8 cellular contexts compared by ENCODE assay signal in genomic region chr11:47216141-47216798, GRCh38. TPM values are rescaled to one million over a fixed set of nuclear protein-coding genes. Genes with fewer than 3 reads are reported as not detected.
DNase-seq lines count a peak whose midpoint lies in the region; ATAC-seq and TF ChIP-seq lines count a peak whose summit lies in the region.

No MANE protein-coding gene starts in this region.

- DNase-seq in MV-4-11 (lab: John Stamatoyannopoulos, UW) (peak; percentile 50), epithelial cell of prostate (ENCODE audit: low read depth, low spot score) (no peak), nephron progenitor cell (no peak)
- DNase-seq in activated CD4-positive, alpha-beta memory T cell treated with anti-CD3 and anti-CD28 coated beads, Interleukin-2, amount 10 ng/mL, durations not matched to agents 7 days and 5 days, result peak; percentile 73
- peak; percentile 62 to 74 for DNase-seq in stimulated activated naive CD8-positive, alpha-beta T cell treated with anti-CD3 and anti-CD28 coated beads, Interleukin-15, amount 100 ng/mL, for 72 hours
- DNase-seq in effector CD4-positive, alpha-beta T cell, result no peak

- no peaks in the 10 kb centered on the region for H3K9me3 Mint-ChIP-seq in activated CD4-positive, alpha-beta memory T cell treated with anti-CD3 and anti-CD28 coated beads, Interleukin-2, amount 10 ng/mL, durations not matched to agents 7 days and 5 days
- no peaks in the 10 kb centered on the region for H3K9me3 Mint-ChIP-seq in nephron progenitor cell
- H3K9me3 Mint-ChIP-seq in stimulated activated naive CD8-positive, alpha-beta T cell treated with anti-CD3 and anti-CD28 coated beads, Interleukin-15, amount 100 ng/mL, for 72 hours, result no peaks in the 10 kb centered on the region

- peaks cover 47% of the 10 kb centered on the region for H3K36me3 Mint-ChIP-seq in activated CD4-positive, alpha-beta memory T cell treated with anti-CD3 and anti-CD28 coated beads, Interleukin-2, amount 10 ng/mL, durations not matched to agents 7 days and 5 days (ENCODE audit: low read depth)
- H3K36me3 Mint-ChIP-seq in nephron progenitor cell (ENCODE audit: low read depth), result peaks cover 32% of the 10 kb centered on the region

- CTCF ChIA-PET in activated CD4-positive, alpha-beta memory T cell treated with anti-CD3 and anti-CD28 coated beads, Interleukin-2, amount 10 ng/mL, durations not matched to agents 7 days and 5 days (lab: Charles Lee), result interaction anchor here (0.9 to 3.7 kb wide), 7 partner anchors 11 to 196 kb away, joined by 3 to 33 read pairs (median 5); partner anchors contain the start of genes ARFGAP2 and NR1H3

- no peaks in the 10 kb centered on the region for H3K27me3 Mint-ChIP-seq in activated CD4-positive, alpha-beta memory T cell treated with anti-CD3 and anti-CD28 coated beads, Interleukin-2, amount 10 ng/mL, durations not matched to agents 7 days and 5 days
- peaks cover 8% of the 10 kb centered on the region for H3K27me3 Mint-ChIP-seq in nephron progenitor cell (ENCODE audit: low read depth, poor library complexity)
- no peaks in the 10 kb centered on the region for H3K27me3 Mint-ChIP-seq in stimulated activated naive CD8-positive, alpha-beta T cell treated with anti-CD3 and anti-CD28 coated beads, Interleukin-15, amount 100 ng/mL, for 72 hours

- no peaks in the 10 kb centered on the region for H3K9me3 ChIP-seq in BLaER1

- H4K20me1 ChIP-seq in BLaER1, result no peaks in the 10 kb centered on the region

- peak overlapping the region; percentile 86 for H3K9ac ChIP-seq in BLaER1

- peak overlapping the region; percentile 90 for H3K4me3 Mint-ChIP-seq in activated CD4-positive, alpha-beta memory T cell treated with anti-CD3 and anti-CD28 coated beads, Interleukin-2, amount 10 ng/mL, durations not matched to agents 7 days and 5 days
- H3K4me3 Mint-ChIP-seq in nephron progenitor cell, result peak overlapping the region; percentile 87
- peak overlapping the region; percentile 98 to 100 for H3K4me3 Mint-ChIP-seq in stimulated activated naive CD8-positive, alpha-beta T cell treated with anti-CD3 and anti-CD28 coated beads, Interleukin-15, amount 100 ng/mL, for 72 hours

- TF ChIP-seq POLR2A in GM19099 (IDR thresholded peaks at IDR 0.05; ENCODE audit: extremely low read depth, insufficient read length, low read depth), result peak; percentile 16

- peak; percentile 50 for ATAC-seq in stimulated activated naive CD8-positive, alpha-beta T cell treated with anti-CD3 and anti-CD28 coated beads, Interleukin-15, amount 100 ng/mL, for 72 hours

- TF ChIP-seq CTCF in nephron progenitor cell (IDR thresholded peaks at IDR 0.05), result no peak

- peaks cover 41% of the 10 kb centered on the region for H3K4me1 ChIP-seq in BLaER1

- H3K36me3 ChIP-seq in BLaER1, result peaks cover 38% of the 10 kb centered on the region

- peaks cover 46% of the 10 kb centered on the region for H3K4me1 Mint-ChIP-seq in activated CD4-positive, alpha-beta memory T cell treated with anti-CD3 and anti-CD28 coated beads, Interleukin-2, amount 10 ng/mL, durations not matched to agents 7 days and 5 days
- peaks cover 42% of the 10 kb centered on the region for H3K4me1 Mint-ChIP-seq in nephron progenitor cell
- peaks cover 63% of the 10 kb centered on the region for H3K4me1 Mint-ChIP-seq in stimulated activated naive CD8-positive, alpha-beta T cell treated with anti-CD3 and anti-CD28 coated beads, Interleukin-15, amount 100 ng/mL, for 72 hours

- H3K27me3 ChIP-seq in BLaER1, result no peaks in the 10 kb centered on the region

- H3K27ac Mint-ChIP-seq in activated CD4-positive, alpha-beta memory T cell treated with anti-CD3 and anti-CD28 coated beads, Interleukin-2, amount 10 ng/mL, durations not matched to agents 7 days and 5 days, result peak overlapping the region; percentile 100
- H3K27ac Mint-ChIP-seq in nephron progenitor cell, result peak overlapping the region; percentile 53
- H3K27ac Mint-ChIP-seq in stimulated activated naive CD8-positive, alpha-beta T cell treated with anti-CD3 and anti-CD28 coated beads, Interleukin-15, amount 100 ng/mL, for 72 hours, result peak overlapping the region; percentile 100

- peak overlapping the region; percentile 78 for H3K4me3 ChIP-seq in BLaER1

- POLR2A ChIA-PET in activated CD4-positive, alpha-beta memory T cell treated with anti-CD3 and anti-CD28 coated beads, Interleukin-2, amount 10 ng/mL, durations not matched to agents 7 days and 5 days (lab: Charles Lee), result interaction anchor here (0.6 to 7.1 kb wide), 12 partner anchors 15 to 516 kb away, joined by 3 to 161 read pairs (median 30); partner anchors contain the start of genes ACP2, ARFGAP2, ARHGAP1 and MADD

- H3K4me2 ChIP-seq in BLaER1, result peak overlapping the region; percentile 97

- peak overlapping the region; percentile 91 for H3K27ac ChIP-seq in BLaER1
- H3K27ac ChIP-seq in epithelial cell of prostate, result peak overlapping the region; percentile 96

RNA-seq across cellular contexts. Expression of gene DDB2, which starts 1.5 kb away (rescaled TPM):
- 100 to 1,000 TPM; 159 to 163 TPM for total RNA-seq in activated CD4-positive, alpha-beta memory T cell treated with anti-CD3 and anti-CD28 coated beads, Interleukin-2, amount 10 ng/mL, durations not matched to agents 7 days and 5 days

RNA-seq across cellular contexts. Expression of gene PACSIN3, which starts 30.0 kb away (rescaled TPM):
- 1 to 10 TPM in 1 of 2 experiments, under 1 TPM in 1; 0.91 to 1.2 TPM for total RNA-seq in activated CD4-positive, alpha-beta memory T cell treated with anti-CD3 and anti-CD28 coated beads, Interleukin-2, amount 10 ng/mL, durations not matched to agents 7 days and 5 days

RNA-seq across cellular contexts. Expression of gene ACP2, which starts 32.3 kb away (rescaled TPM):
- total RNA-seq in activated CD4-positive, alpha-beta memory T cell treated with anti-CD3 and anti-CD28 coated beads, Interleukin-2, amount 10 ng/mL, durations not matched to agents 7 days and 5 days, result 10 to 100 TPM; 26.6 to 27.1 TPM

RNA-seq across cellular contexts. Expression of gene ARFGAP2, which starts 39.6 kb away (rescaled TPM):
- total RNA-seq in activated CD4-positive, alpha-beta memory T cell treated with anti-CD3 and anti-CD28 coated beads, Interleukin-2, amount 10 ng/mL, durations not matched to agents 7 days and 5 days, result 10 to 100 TPM; 82.0 to 85.7 TPM

RNA-seq across cellular contexts. Expression of gene NR1H3, which starts 41.5 kb away (rescaled TPM):
- 10 to 100 TPM; 10.5 to 13.9 TPM for total RNA-seq in activated CD4-positive, alpha-beta memory T cell treated with anti-CD3 and anti-CD28 coated beads, Interleukin-2, amount 10 ng/mL, durations not matched to agents 7 days and 5 days

Comparison
In these comparisons a context has a peak if more than half of its experiments do, and no peak if none do; other contexts are left out.
1. DNase-seq: peak in MV-4-11 (single experiment), activated CD4-positive, alpha-beta memory T cell treated with anti-CD3 and anti-CD28 coated beads, Interleukin-2, amount 10 ng/mL, durations not matched to agents 7 days and 5 days (single experiment) and stimulated activated naive CD8-positive, alpha-beta T cell treated with anti-CD3 and anti-CD28 coated beads, Interleukin-15, amount 100 ng/mL, for 72 hours (2 of 2); none in epithelial cell of prostate (single experiment), nephron progenitor cell (single experiment) and effector CD4-positive, alpha-beta T cell (single experiment).
2. Peak in every context shown above with its lines, with median percentiles within 50 percentile points of each other: H3K27ac Mint-ChIP-seq and H3K4me3 Mint-ChIP-seq.